ENCODE assay signal across 8 cellular contexts in the genomic region with DNA sequence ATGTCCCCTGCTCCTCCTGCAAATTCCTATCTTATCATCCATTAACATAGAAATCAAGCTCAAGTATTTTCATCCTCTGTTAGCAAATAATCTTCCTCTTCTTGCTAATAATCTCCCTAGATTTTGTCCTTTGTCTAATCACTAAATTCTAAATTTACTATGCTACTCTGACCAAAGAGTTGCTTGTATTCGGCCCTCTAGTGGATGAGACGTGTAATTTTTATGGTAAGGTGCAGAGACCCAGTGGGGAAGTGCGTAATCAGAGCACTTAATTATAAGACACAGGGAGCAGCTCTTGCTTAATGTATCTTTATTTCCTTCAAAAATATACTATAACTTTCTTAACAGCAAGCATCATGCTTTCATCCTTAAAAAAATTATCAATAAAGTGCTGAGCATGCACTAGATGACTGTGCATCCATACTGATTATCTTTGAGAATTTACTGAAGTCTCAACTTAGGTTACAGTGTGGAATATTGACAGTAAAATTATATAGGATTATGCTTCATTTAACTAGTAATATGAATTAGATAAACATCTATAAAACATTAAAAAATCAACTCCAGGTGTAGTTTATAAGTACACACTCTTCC.
DNase-seq lines count a peak whose midpoint lies in the region; ATAC-seq and TF ChIP-seq lines count a peak whose summit lies in the region.

No MANE protein-coding gene starts in this region.

- peak; percentile 58 for DNase-seq in NCI-H82 (lab: John Stamatoyannopoulos, UW)
- no peak for DNase-seq in NCI-H82 treated with DMSO at 0.1 percent for 48 hours (lab: John Stamatoyannopoulos, UW; ENCODE audit: unreplicated experiment)
- peak; percentile 9 for DNase-seq in SHP77 treated with DMSO at 0.1 percent for 48 hours (lab: John Stamatoyannopoulos, UW)
- DNase-seq in esophagus squamous epithelium (lab: John Stamatoyannopoulos, UW): no peak
- DNase-seq in stimulated activated CD4-positive, alpha-beta T cell treated with anti-CD3 and anti-CD28 coated beads, Interleukin-1b, Interleukin-23, amount 100 ng/mL, for 48 hours: no peak

- TF ChIP-seq RAD21 in neural cell (conservative IDR thresholded peaks at IDR 0.05): peak; percentile 58

- no peaks in the 10 kb centered on the region for H3K9me2 ChIP-seq in neural cell (ENCODE audit: insufficient read depth, low read length)

- no peak overlapping the region for H3K9ac ChIP-seq in neural cell (ENCODE audit: low read length)

- no peaks in the 10 kb centered on the region for H3F3A ChIP-seq in neural cell (ENCODE audit: insufficient read depth, low read length, poor library complexity, severe bottlenecking)

- H3K4me3 ChIP-seq in esophagus squamous epithelium: no peak overlapping the region
- no peak overlapping the region for H3K4me3 ChIP-seq in neural cell (ENCODE audit: low read length)

- no peak for TF ChIP-seq EP300 in neural cell (conservative IDR thresholded peaks at IDR 0.05; ENCODE audit: poor library complexity, severe bottlenecking)

- TF ChIP-seq CTCF in esophagus squamous epithelium (IDR thresholded peaks at IDR 0.05) (peak in 5 of 6 experiments; percentile 59 to 71 (median 66)), neural cell (IDR thresholded peaks at IDR 0.05; ENCODE audit: poor library complexity, severe bottlenecking) (peak; percentile 66)

- H3K79me2 ChIP-seq in neural cell (replicated peaks; ENCODE audit: insufficient read depth, low read length): no peaks in the 10 kb centered on the region

- no peaks in the 10 kb centered on the region for H4K20me1 ChIP-seq in neural cell (ENCODE audit: insufficient read depth)

- no peaks in the 10 kb centered on the region for H3K9me3 ChIP-seq in esophagus squamous epithelium
- no peaks in the 10 kb centered on the region for H3K9me3 ChIP-seq in neural cell (ENCODE audit: low read length)

- WGBS in esophagus squamous epithelium, 2 donors: 4 to 9% methylated on average over 3 of the region's 3 CpGs

- H3K4me1 ChIP-seq in esophagus squamous epithelium: peaks cover 0 to 4% (median 0%) of the 10 kb centered on the region in 3 donors

- ATAC-seq in GM21390 (IDR thresholded peaks at IDR 0.05; ENCODE audit: unreplicated experiment) (peak; percentile 90), HG03565 (IDR thresholded peaks at IDR 0.05; ENCODE audit: unreplicated experiment) (peak; percentile 86)

- intact Hi-C loops in esophagus squamous epithelium (cut with DNase I): no loop called here

- H3K27ac ChIP-seq in esophagus squamous epithelium (no peak overlapping the region), neural cell (ENCODE audit: low read length) (no peak overlapping the region)

- no peak overlapping the region for H2AFZ ChIP-seq in neural cell (ENCODE audit: low read depth, low read length)

- no peaks in the 10 kb centered on the region for H3K36me3 ChIP-seq in esophagus squamous epithelium
- no peaks in the 10 kb centered on the region for H3K36me3 ChIP-seq in neural cell (ENCODE audit: insufficient read depth, low read length)

- no peaks in the 10 kb centered on the region for H3K27me3 ChIP-seq in esophagus squamous epithelium
- no peaks in the 10 kb centered on the region for H3K27me3 ChIP-seq in neural cell (ENCODE audit: insufficient read depth, low read depth, low read length)

- no peak overlapping the region for H3K4me2 ChIP-seq in neural cell (ENCODE audit: low read length)

- no peak for TF ChIP-seq POLR2A in esophagus squamous epithelium (IDR thresholded peaks at IDR 0.05)

TF ChIP-seq in neural cell, 6 proteins besides CTCF, POLR2A, EP300 and RAD21:
- TF ChIP-seq REST (IDR thresholded peaks at IDR 0.05; ENCODE audit: borderline replicate concordance): no peak
- TF ChIP-seq EZH2 (IDR thresholded peaks at IDR 0.05; ENCODE audit: borderline replicate concordance, insufficient read depth, low read length, poor library complexity, severe bottlenecking): no peak
- TF ChIP-seq SMC3 (conservative IDR thresholded peaks at IDR 0.05; ENCODE audit: poor library complexity): peak; percentile 71
- TF ChIP-seq TAF1 (IDR thresholded peaks at IDR 0.05; ENCODE audit: low read depth): no peak

Comparison
In these comparisons a context has a peak if more than half of its experiments do, and no peak if none do; other contexts are left out.
1. DNase-seq: peak in NCI-H82 (single experiment) and SHP77 treated with DMSO at 0.1 percent for 48 hours (single experiment); none in NCI-H82 treated with DMSO at 0.1 percent for 48 hours (single experiment), esophagus squamous epithelium (single experiment) and stimulated activated CD4-positive, alpha-beta T cell treated with anti-CD3 and anti-CD28 coated beads, Interleukin-1b, Interleukin-23, amount 100 ng/mL, for 48 hours (single experiment).